1 cellular context compared by ENCODE assay signal in the genomic region with DNA sequence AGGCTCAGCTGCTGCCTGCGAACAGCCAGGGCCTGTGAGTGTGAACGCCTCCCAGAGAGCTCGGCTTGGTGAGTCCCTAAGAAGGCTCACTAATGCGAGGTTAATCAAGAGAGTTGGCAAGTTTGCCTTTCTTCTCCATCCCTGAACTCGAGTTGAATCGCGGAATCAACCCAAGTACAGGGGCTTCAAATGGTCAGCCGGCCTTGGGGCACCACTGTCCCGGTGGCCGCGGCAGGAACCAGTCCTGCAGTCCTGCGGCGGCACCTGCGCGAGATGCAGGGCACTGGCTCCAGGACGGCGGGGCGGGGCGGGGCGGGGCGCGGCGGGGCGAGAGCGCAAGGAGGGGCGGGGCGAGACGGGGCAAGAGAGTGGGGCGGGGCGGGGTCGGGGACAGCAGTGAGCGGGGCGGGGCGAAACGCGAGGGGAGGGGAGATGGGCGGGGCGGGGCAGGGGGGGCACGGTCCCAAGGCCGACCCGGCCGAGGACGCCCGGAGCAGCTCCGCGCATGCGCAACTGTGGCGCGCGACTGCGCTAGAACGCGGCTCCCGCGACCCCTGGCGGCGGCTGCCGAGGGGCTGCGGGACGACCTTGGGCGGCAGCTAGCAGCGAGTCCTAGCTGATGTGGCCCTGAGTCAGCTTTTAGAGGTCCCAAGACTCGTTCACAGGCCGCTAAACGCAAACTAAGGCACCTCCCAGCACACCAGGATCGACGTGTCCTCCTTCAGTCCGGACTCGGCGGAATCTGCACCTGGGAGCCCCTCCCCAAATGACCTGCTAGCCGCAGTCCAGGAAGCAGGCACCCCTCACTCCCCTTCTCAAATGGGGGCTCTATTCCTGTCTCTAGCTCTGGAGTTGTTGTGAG.
A peak's percentile ranks its signal among the peaks of the same experiment; 100 is the strongest.
TF ChIP-seq lines count a peak whose summit lies in the region.

No MANE protein-coding gene starts in this region.

TF ChIP-seq in HepG2, 621 proteins besides CTCF, POLR2A, EP300 and RAD21 (continued from another document and continues in another):
- TF ChIP-seq, protein P1, sequence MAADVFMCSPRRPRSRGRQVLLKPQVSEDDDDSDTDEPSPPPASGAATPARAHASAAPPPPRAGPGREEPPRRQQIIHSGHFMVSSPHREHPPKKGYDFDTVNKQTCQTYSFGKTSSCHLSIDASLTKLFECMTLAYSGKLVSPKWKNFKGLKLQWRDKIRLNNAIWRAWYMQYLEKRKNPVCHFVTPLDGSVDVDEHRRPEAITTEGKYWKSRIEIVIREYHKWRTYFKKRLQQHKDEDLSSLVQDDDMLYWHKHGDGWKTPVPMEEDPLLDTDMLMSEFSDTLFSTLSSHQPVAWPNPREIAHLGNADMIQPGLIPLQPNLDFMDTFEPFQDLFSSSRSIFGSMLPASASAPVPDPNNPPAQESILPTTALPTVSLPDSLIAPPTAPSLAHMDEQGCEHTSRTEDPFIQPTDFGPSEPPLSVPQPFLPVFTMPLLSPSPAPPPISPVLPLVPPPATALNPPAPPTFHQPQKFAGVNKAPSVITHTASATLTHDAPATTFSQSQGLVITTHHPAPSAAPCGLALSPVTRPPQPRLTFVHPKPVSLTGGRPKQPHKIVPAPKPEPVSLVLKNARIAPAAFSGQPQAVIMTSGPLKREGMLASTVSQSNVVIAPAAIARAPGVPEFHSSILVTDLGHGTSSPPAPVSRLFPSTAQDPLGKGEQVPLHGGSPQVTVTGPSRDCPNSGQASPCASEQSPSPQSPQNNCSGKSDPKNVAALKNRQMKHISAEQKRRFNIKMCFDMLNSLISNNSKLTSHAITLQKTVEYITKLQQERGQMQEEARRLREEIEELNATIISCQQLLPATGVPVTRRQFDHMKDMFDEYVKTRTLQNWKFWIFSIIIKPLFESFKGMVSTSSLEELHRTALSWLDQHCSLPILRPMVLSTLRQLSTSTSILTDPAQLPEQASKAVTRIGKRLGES (CRISPR knock-in tag; IDR thresholded peaks at IDR 0.05; ENCODE audit: borderline replicate concordance), result no peak
- TF ChIP-seq ATF7 (IDR thresholded peaks at IDR 0.05) (no peak), ATF7 (CRISPR knock-in tag; IDR thresholded peaks at IDR 0.05) (no peak), ZNF256 (CRISPR knock-in tag; conservative IDR thresholded peaks at IDR 0.05) (no peak), NPAS2 (CRISPR knock-in tag; IDR thresholded peaks at IDR 0.05; ENCODE audit: borderline replicate concordance) (no peak), JUNB (CRISPR knock-in tag; IDR thresholded peaks at IDR 0.05; ENCODE audit: borderline replicate concordance) (no peak), KLF11 (CRISPR knock-in tag; IDR thresholded peaks at IDR 0.05) (no peak), NCOR1 (IDR thresholded peaks at IDR 0.05; ENCODE audit: borderline replicate concordance, low read length) (no peak), HES4 (CRISPR knock-in tag; IDR thresholded peaks at IDR 0.05; ENCODE audit: borderline replicate concordance) (no peak), NCOA2 (CRISPR knock-in tag; IDR thresholded peaks at IDR 0.05) (no peak), FOXJ3 (CRISPR knock-in tag; IDR thresholded peaks at IDR 0.05; ENCODE audit: borderline replicate concordance) (no peak), ZNF138 (CRISPR knock-in tag; IDR thresholded peaks at IDR 0.05; ENCODE audit: low read depth) (no peak), ZNF788 (CRISPR knock-in tag; IDR thresholded peaks at IDR 0.05; ENCODE audit: borderline replicate concordance) (0 out of 2 replicates have a peak, but pooled peaks have one; percentile 43), ZNF274 (CRISPR knock-in tag; IDR thresholded peaks at IDR 0.05) (no peak), ZNF160 (CRISPR knock-in tag; IDR thresholded peaks at IDR 0.05) (no peak), FOSL2 (CRISPR knock-in tag; IDR thresholded peaks at IDR 0.05) (no peak), POLR2G (IDR thresholded peaks at IDR 0.05; ENCODE audit: low read depth, low read length) (peak; percentile 74), ZNF703 (CRISPR knock-in tag; IDR thresholded peaks at IDR 0.05; ENCODE audit: borderline replicate concordance) (no peak), ZNF124 (CRISPR knock-in tag; IDR thresholded peaks at IDR 0.05) (no peak), HOXA9 (CRISPR knock-in tag; IDR thresholded peaks at IDR 0.05; ENCODE audit: borderline replicate concordance) (no peak), HNRNPUL1 (IDR thresholded peaks at IDR 0.05; ENCODE audit: low read depth, low read length) (no peak), ZNF350 (CRISPR knock-in tag; IDR thresholded peaks at IDR 0.05; ENCODE audit: borderline replicate concordance, low read depth) (no peak), STAG1 (CRISPR knock-in tag; IDR thresholded peaks at IDR 0.05) (peak; percentile 81)
- TF ChIP-seq, protein P2, sequence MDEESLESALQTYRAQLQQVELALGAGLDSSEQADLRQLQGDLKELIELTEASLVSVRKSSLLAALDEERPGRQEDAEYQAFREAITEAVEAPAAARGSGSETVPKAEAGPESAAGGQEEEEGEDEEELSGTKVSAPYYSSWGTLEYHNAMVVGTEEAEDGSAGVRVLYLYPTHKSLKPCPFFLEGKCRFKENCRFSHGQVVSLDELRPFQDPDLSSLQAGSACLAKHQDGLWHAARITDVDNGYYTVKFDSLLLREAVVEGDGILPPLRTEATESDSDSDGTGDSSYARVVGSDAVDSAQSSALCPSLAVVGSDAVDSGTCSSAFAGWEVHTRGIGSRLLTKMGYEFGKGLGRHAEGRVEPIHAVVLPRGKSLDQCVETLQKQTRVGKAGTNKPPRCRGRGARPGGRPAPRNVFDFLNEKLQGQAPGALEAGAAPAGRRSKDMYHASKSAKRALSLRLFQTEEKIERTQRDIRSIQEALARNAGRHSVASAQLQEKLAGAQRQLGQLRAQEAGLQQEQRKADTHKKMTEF (CRISPR knock-in tag; IDR thresholded peaks at IDR 0.05), result peak; percentile 45; the same call in 1 of the 2 replicates
- TF ChIP-seq, protein P3, sequence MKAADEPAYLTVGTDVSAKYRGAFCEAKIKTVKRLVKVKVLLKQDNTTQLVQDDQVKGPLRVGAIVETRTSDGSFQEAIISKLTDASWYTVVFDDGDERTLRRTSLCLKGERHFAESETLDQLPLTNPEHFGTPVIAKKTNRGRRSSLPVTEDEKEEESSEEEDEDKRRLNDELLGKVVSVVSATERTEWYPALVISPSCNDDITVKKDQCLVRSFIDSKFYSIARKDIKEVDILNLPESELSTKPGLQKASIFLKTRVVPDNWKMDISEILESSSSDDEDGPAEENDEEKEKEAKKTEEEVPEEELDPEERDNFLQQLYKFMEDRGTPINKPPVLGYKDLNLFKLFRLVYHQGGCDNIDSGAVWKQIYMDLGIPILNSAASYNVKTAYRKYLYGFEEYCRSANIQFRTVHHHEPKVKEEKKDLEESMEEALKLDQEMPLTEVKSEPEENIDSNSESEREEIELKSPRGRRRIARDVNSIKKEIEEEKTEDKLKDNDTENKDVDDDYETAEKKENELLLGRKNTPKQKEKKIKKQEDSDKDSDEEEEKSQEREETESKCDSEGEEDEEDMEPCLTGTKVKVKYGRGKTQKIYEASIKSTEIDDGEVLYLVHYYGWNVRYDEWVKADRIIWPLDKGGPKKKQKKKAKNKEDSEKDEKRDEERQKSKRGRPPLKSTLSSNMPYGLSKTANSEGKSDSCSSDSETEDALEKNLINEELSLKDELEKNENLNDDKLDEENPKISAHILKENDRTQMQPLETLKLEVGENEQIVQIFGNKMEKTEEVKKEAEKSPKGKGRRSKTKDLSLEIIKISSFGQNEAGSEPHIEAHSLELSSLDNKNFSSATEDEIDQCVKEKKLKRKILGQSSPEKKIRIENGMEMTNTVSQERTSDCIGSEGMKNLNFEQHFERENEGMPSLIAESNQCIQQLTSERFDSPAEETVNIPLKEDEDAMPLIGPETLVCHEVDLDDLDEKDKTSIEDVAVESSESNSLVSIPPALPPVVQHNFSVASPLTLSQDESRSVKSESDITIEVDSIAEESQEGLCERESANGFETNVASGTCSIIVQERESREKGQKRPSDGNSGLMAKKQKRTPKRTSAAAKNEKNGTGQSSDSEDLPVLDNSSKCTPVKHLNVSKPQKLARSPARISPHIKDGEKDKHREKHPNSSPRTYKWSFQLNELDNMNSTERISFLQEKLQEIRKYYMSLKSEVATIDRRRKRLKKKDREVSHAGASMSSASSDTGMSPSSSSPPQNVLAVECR (CRISPR knock-in tag; IDR thresholded peaks at IDR 0.05; ENCODE audit: borderline replicate concordance), result peak; percentile 19; the same call in 1 of the 2 replicates
- TF ChIP-seq, protein P4, sequence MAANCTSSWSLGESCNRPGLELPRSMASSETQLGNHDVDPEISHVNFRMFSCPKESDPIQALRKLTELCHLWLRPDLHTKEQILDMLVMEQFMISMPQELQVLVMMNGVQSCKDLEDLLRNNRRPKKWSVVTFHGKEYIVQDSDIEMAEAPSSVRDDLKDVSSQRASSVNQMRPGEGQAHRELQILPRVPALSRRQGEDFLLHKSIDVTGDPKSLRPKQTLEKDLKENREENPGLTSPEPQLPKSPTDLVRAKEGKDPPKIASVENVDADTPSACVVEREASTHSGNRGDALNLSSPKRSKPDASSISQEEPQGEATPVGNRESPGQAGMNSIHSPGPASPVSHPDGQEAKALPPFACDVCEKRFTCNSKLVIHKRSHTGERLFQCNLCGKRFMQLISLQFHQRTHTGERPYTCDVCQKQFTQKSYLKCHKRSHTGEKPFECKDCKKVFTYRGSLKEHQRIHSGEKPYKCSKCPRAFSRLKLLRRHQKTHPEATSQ (CRISPR knock-in tag; IDR thresholded peaks at IDR 0.05; ENCODE audit: borderline replicate concordance), result no peak
- TF ChIP-seq, protein P5, sequence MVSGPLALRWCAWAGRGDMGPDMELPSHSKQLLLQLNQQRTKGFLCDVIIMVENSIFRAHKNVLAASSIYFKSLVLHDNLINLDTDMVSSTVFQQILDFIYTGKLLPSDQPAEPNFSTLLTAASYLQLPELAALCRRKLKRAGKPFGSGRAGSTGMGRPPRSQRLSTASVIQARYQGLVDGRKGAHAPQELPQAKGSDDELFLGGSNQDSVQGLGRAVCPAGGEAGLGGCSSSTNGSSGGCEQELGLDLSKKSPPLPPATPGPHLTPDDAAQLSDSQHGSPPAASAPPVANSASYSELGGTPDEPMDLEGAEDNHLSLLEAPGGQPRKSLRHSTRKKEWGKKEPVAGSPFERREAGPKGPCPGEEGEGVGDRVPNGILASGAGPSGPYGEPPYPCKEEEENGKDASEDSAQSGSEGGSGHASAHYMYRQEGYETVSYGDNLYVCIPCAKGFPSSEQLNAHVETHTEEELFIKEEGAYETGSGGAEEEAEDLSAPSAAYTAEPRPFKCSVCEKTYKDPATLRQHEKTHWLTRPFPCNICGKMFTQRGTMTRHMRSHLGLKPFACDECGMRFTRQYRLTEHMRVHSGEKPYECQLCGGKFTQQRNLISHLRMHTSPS (CRISPR knock-in tag; IDR thresholded peaks at IDR 0.05; ENCODE audit: low read depth), result no peak
- TF ChIP-seq, protein P6, sequence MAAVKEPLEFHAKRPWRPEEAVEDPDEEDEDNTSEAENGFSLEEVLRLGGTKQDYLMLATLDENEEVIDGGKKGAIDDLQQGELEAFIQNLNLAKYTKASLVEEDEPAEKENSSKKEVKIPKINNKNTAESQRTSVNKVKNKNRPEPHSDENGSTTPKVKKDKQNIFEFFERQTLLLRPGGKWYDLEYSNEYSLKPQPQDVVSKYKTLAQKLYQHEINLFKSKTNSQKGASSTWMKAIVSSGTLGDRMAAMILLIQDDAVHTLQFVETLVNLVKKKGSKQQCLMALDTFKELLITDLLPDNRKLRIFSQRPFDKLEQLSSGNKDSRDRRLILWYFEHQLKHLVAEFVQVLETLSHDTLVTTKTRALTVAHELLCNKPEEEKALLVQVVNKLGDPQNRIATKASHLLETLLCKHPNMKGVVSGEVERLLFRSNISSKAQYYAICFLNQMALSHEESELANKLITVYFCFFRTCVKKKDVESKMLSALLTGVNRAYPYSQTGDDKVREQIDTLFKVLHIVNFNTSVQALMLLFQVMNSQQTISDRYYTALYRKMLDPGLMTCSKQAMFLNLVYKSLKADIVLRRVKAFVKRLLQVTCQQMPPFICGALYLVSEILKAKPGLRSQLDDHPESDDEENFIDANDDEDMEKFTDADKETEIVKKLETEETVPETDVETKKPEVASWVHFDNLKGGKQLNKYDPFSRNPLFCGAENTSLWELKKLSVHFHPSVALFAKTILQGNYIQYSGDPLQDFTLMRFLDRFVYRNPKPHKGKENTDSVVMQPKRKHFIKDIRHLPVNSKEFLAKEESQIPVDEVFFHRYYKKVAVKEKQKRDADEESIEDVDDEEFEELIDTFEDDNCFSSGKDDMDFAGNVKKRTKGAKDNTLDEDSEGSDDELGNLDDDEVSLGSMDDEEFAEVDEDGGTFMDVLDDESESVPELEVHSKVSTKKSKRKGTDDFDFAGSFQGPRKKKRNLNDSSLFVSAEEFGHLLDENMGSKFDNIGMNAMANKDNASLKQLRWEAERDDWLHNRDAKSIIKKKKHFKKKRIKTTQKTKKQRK (IDR thresholded peaks at IDR 0.05; ENCODE audit: low read length), result no peak
- TF ChIP-seq, protein P7, sequence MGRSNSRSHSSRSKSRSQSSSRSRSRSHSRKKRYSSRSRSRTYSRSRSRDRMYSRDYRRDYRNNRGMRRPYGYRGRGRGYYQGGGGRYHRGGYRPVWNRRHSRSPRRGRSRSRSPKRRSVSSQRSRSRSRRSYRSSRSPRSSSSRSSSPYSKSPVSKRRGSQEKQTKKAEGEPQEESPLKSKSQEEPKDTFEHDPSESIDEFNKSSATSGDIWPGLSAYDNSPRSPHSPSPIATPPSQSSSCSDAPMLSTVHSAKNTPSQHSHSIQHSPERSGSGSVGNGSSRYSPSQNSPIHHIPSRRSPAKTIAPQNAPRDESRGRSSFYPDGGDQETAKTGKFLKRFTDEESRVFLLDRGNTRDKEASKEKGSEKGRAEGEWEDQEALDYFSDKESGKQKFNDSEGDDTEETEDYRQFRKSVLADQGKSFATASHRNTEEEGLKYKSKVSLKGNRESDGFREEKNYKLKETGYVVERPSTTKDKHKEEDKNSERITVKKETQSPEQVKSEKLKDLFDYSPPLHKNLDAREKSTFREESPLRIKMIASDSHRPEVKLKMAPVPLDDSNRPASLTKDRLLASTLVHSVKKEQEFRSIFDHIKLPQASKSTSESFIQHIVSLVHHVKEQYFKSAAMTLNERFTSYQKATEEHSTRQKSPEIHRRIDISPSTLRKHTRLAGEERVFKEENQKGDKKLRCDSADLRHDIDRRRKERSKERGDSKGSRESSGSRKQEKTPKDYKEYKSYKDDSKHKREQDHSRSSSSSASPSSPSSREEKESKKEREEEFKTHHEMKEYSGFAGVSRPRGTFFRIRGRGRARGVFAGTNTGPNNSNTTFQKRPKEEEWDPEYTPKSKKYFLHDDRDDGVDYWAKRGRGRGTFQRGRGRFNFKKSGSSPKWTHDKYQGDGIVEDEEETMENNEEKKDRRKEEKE (IDR thresholded peaks at IDR 0.05), result no peak
- TF ChIP-seq, protein P8, sequence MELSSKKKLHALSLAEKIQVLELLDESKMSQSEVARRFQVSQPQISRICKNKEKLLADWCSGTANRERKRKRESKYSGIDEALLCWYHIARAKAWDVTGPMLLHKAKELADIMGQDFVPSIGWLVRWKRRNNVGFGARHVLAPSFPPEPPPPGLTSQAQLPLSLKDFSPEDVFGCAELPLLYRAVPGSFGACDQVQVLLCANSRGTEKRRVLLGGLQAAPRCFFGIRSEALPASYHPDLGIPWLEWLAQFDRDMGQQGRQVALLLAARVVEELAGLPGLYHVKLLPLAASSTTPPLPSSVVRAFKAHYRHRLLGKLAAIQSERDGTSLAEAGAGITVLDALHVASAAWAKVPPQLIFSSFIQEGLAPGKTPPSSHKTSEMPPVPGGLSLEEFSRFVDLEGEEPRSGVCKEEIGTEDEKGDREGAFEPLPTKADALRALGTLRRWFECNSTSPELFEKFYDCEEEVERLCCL (CRISPR knock-in tag; IDR thresholded peaks at IDR 0.05; ENCODE audit: borderline replicate concordance), result no peak
